20 cellular contexts compared by ENCODE assay signal in genomic region chr6:110395221-110395620, GRCh38. TPM values are rescaled to one million over a fixed set of nuclear protein-coding genes. Genes with fewer than 3 reads are reported as not detected.
A peak's percentile ranks its signal among the peaks of the same experiment; 100 is the strongest.
DNase-seq lines count a peak whose midpoint lies in the region; ATAC-seq lines count a peak whose summit lies in the region.
"Had no signal": no experiment of that assay in that cellular context is flagged by ENCODE, and none has a peak within 500 bp of the region (broad histone marks: within the 10 kb centered on the region; RNA-seq: fewer than 3 reads in every experiment).

No MANE protein-coding gene starts in this region.

- H3K27me3 ChIP-seq in aorta (ENCODE audit: control insufficient read depth in 1 of 2, insufficient read depth in 2 of 2, low read length in 1 of 2) = no peaks in the 10 kb centered on the region

- no peak overlapping the region for H3K4me3 ChIP-seq in aorta (ENCODE audit: low read length in 2 of 2)

- intact Hi-C loops in Right ventricle myocardium superior (cut with DNase I) (no loop called here), Right ventricle myocardium inferior (cut with DNase I) (no loop called here), aorta (cut with DNase I) (loop anchor here in 1 of 2 donors (10.0 kb wide), 1 partner anchor 690 kb away; no protein-coding TSS in a partner anchor)

- ATAC-seq in Right ventricle myocardium superior (ENCODE audit: poor library complexity) (peak; percentile 41), Right ventricle myocardium inferior (no peak), aorta (ENCODE audit: low FRiP score) (peak; percentile 45), GM18498 (IDR thresholded peaks at IDR 0.05; ENCODE audit: unreplicated experiment) (no peak)

- no peak overlapping the region for H3K27ac ChIP-seq in aorta (ENCODE audit: low read depth in 1 of 2, low read length in 2 of 2)

- H3K9me3 ChIP-seq in aorta (ENCODE audit: control insufficient read depth, low read length) = no peaks in the 10 kb centered on the region

- DNase-seq in Right ventricle myocardium superior = no peak
- DNase-seq in Right ventricle myocardium inferior (ENCODE audit: missing footprints) = no peak
- DNase-seq in cerebellum (ENCODE audit: low spot score) = peak; percentile 53
- DNase-seq in medulla oblongata (ENCODE audit: extremely low spot score) = peak; percentile 73
- DNase-seq in aorta = no peak
- DNase-seq in HuH-7.5 (ENCODE audit: low spot score) = no peak
- DNase-seq in activated gamma-delta T cell (lab: John Stamatoyannopoulos, UW) = no peak
- DNase-seq: CD4-positive, alpha-beta memory T cell; EL; Karpas-422; NCI-H1105 treated with DMSO at 0.1 percent for 48 hours; NCI-H187; NCI-H2107; NCI-H2227 treated with DMSO at 0.1 percent for 48 hours; NCI-H524; NCI-H82; RPMI8226 had no signal

- WGBS in aorta, 2 donors = 17 to 18% methylated on average over 4 of the region's 4 CpGs

- H3K36me3 ChIP-seq in aorta (ENCODE audit: control insufficient read depth in 1 of 2, insufficient read depth in 2 of 2, low read length in 1 of 2) = no peaks in the 10 kb centered on the region

- H3K4me1 ChIP-seq in aorta (ENCODE audit: control insufficient read depth in 1 of 2, insufficient read depth in 2 of 2, low read length in 2 of 2) = no peaks in the 10 kb centered on the region

RNA-seq across cellular contexts. Expression of gene DDO, which starts 20.2 kb away (rescaled TPM):
- total RNA-seq in Right ventricle myocardium superior (31.1 TPM), Right ventricle myocardium inferior (29.7 TPM), cerebellum (0.45 TPM), aorta (1 to 10 TPM; 1.3 to 2.5 TPM)
- 1 to 10 TPM; 2.9 to 6.6 TPM for polyA plus RNA-seq in aorta
- total RNA-seq: CD4-positive, alpha-beta memory T cell; H1 had no signal
- polyA plus RNA-seq: CD4-positive, alpha-beta memory T cell; H1; IgD-negative memory B cell had no signal

RNA-seq across cellular contexts. Expression of gene METTL24, which starts 37.1 kb away (rescaled TPM):
- total RNA-seq in Right ventricle myocardium superior (0.91 TPM), Right ventricle myocardium inferior (1.1 TPM), cerebellum (3.3 TPM), aorta (10 to 100 TPM; 12.5 to 14.3 TPM)
- polyA plus RNA-seq in aorta = 1 to 10 TPM; 3.9 to 4.5 TPM
- polyA plus RNA-seq: IgD-negative memory B cell had no signal

Comparison
In these comparisons a context has a peak if more than half of its experiments do, and no peak if none do; other contexts are left out.
1. ATAC-seq: peak in Right ventricle myocardium superior (single experiment) and aorta (single experiment); none in Right ventricle myocardium inferior (single experiment) and GM18498 (single experiment).
2. DNase-seq: peak in cerebellum (single experiment) and medulla oblongata (single experiment); none in Right ventricle myocardium superior (single experiment), Right ventricle myocardium inferior (single experiment), aorta (0 of 2), HuH-7.5 (single experiment) and activated gamma-delta T cell (single experiment).